ENCODE assay signal across 11 cellular contexts in genomic region chrX:99933865-99934264, GRCh38.
"Had no signal": no experiment of that assay in that cellular context is flagged by ENCODE, and none has a peak within 500 bp of the region (broad histone marks: within the 10 kb centered on the region; RNA-seq: fewer than 3 reads in every experiment).

No MANE protein-coding gene starts in this region.

- H3K27ac ChIP-seq: GM23248 had no signal

- H3K36me3 ChIP-seq: HAP-1 had no signal

- ATAC-seq: GM23338, HCT116 had no signal

- H3K4me3 Mint-ChIP-seq: GM23338, H9, HFFc6 had no signal

- FAIRE-seq: H1, H54 had no signal

- H3K4me1 ChIP-seq: HAP-1 had no signal

- DNase-seq: GM23248, GOT3, H7, H9, HCEC 1CT, HFFc6 had no signal

- H2AFZ ChIP-seq: GM23248, GM23338 had no signal

- H3K9me3 ChIP-seq: HAP-1 had no signal

- H3K9me3 Mint-ChIP-seq: GM23338, H9 had no signal

- H3K4me2 ChIP-seq: GM23338 had no signal

- H3K4me3 ChIP-seq: GM23248, GM23338, HAP-1 had no signal

- H3K9ac ChIP-seq: GM23248 had no signal

- H3K27ac Mint-ChIP-seq: GM23338, H9, HFFc6 had no signal

- H3K4me1 Mint-ChIP-seq: GM23338, H9 had no signal
